In genomic region chr3:132641837-132642538, GRCh38 we compare ENCODE assay signal across 8 cellular contexts. TPM values are rescaled to one million over a fixed set of nuclear protein-coding genes. Genes with fewer than 3 reads are reported as not detected.
DNase-seq lines count a peak whose midpoint lies in the region; ATAC-seq and TF ChIP-seq lines count a peak whose summit lies in the region.

No MANE protein-coding gene starts in this region.

- DNase-seq in CD4-positive, alpha-beta memory T cell: peak in 4 of 5 donors; percentile 21 to 41 (median 35)
- DNase-seq in HCEC 1CT (peak; percentile 65), NCI-H526 treated with DMSO at 0.1 percent for 48 hours (lab: John Stamatoyannopoulos, UW) (peak; percentile 54), MCF 10A (ENCODE audit: unreplicated experiment) (peak; percentile 58), kidney epithelial cell (ENCODE audit: low read depth) (no peak), vagina (ENCODE audit: extremely low spot score in 2 of 2) (no peak)

- TF ChIP-seq POLR2A in vagina (IDR thresholded peaks at IDR 0.05): no peak

- H3K27ac Mint-ChIP-seq in CD4-positive, alpha-beta memory T cell: no peak overlapping the region
- no peak overlapping the region for H3K27ac Mint-ChIP-seq in MCF 10A (ENCODE audit: low read depth, unreplicated experiment)

- no peaks in the 10 kb centered on the region for H3K4me1 ChIP-seq in CD4-positive, alpha-beta memory T cell (ENCODE audit: insufficient read depth, low read length)
- H3K4me1 ChIP-seq in vagina: peaks cover 5% of the 10 kb centered on the region

- H3K4me1 Mint-ChIP-seq in CD4-positive, alpha-beta memory T cell: peaks cover 0 to 2% (median 0%) of the 10 kb centered on the region in 4 donors
- H3K4me1 Mint-ChIP-seq in MCF 10A (ENCODE audit: insufficient read depth, unreplicated experiment): peaks cover 11% of the 10 kb centered on the region

- H3K9me3 Mint-ChIP-seq in CD4-positive, alpha-beta memory T cell: no peaks in the 10 kb centered on the region
- H3K9me3 Mint-ChIP-seq in MCF 10A (ENCODE audit: unreplicated experiment): no peaks in the 10 kb centered on the region

- TF ChIP-seq CTCF in MCF 10A (IDR thresholded peaks at IDR 0.05; ENCODE audit: unreplicated experiment): peak; percentile 54
- TF ChIP-seq CTCF in kidney epithelial cell (IDR thresholded peaks at IDR 0.05; ENCODE audit: insufficient read depth, low read length, poor library complexity, severe bottlenecking): peak; percentile 49
- TF ChIP-seq CTCF in vagina (IDR thresholded peaks at IDR 0.05): peak; percentile 73 to 78 (median 74)

- H3K4me3 Mint-ChIP-seq in CD4-positive, alpha-beta memory T cell: no peak overlapping the region
- H3K4me3 Mint-ChIP-seq in MCF 10A (ENCODE audit: unreplicated experiment): no peak overlapping the region

- H3K27me3 Mint-ChIP-seq in CD4-positive, alpha-beta memory T cell: no peaks in the 10 kb centered on the region
- H3K27me3 Mint-ChIP-seq in MCF 10A (ENCODE audit: insufficient read depth, unreplicated experiment): no peaks in the 10 kb centered on the region

- intact Hi-C loops in CD4-positive, alpha-beta memory T cell (cut with micrococcal nuclease): loop anchor here (1.0 kb wide), 2 partner anchors 106 to 290 kb away; no protein-coding TSS in a partner anchor
- intact Hi-C loops in MCF 10A (cut with micrococcal nuclease): loop anchor here (1.0 to 5.0 kb wide), 3 partner anchors 106 to 289 kb away; partner anchors contain the start of gene DNAJC13
- intact Hi-C loops in vagina (cut with DNase I): loop anchor here (5.0 kb wide), 1 partner anchor 105 kb away; no protein-coding TSS in a partner anchor

- no peak for ATAC-seq in GM18909 (IDR thresholded peaks at IDR 0.05; ENCODE audit: poor library complexity, unreplicated experiment)
- no peak for ATAC-seq in HG03571 (IDR thresholded peaks at IDR 0.05; ENCODE audit: unreplicated experiment)

- no TSS peak for BruUV-seq in MCF 10A (replicated peaks; lab: Mats Ljungman, UMichigan)

- H3K27ac ChIP-seq in CD4-positive, alpha-beta memory T cell (ENCODE audit: low read depth, low read length): no peak overlapping the region
- H3K27ac ChIP-seq in vagina: no peak overlapping the region

- peaks cover 13% of the 10 kb centered on the region for H3K36me3 ChIP-seq in CD4-positive, alpha-beta memory T cell (ENCODE audit: insufficient read depth, low read length)
- H3K36me3 ChIP-seq in kidney epithelial cell (ENCODE audit: control insufficient read depth, insufficient read depth, low read length): no peaks in the 10 kb centered on the region
- H3K36me3 ChIP-seq in vagina: peaks cover 0 to 6% of the 10 kb centered on the region in 2 donors

- H3K27me3 ChIP-seq in CD4-positive, alpha-beta memory T cell (ENCODE audit: insufficient read depth, low read length): no peaks in the 10 kb centered on the region
- H3K27me3 ChIP-seq in kidney epithelial cell (ENCODE audit: control insufficient read depth, insufficient read depth, low read length) (no peaks in the 10 kb centered on the region), vagina (no peaks in the 10 kb centered on the region)

- CTCF ChIA-PET in CD4-positive, alpha-beta memory T cell (lab: Charles Lee; ENCODE audit: partially characterized antibody): interaction anchor here (0.8 to 6.4 kb wide), 12 partner anchors 13 to 291 kb away, joined by 3 to 90 read pairs (median 4); no protein-coding TSS in a partner anchor
- CTCF ChIA-PET in MCF 10A (lab: Yijun Ruan, JAX): interaction anchor here (0.6 to 6.8 kb wide), 30 partner anchors 8 to 1004 kb away, joined by 3 to 284 read pairs (median 6); partner anchors contain the start of genes ACAD11 and UBA5

- peaks cover 13 to 32% of the 10 kb centered on the region in 2 donors for H3K36me3 Mint-ChIP-seq in CD4-positive, alpha-beta memory T cell
- H3K36me3 Mint-ChIP-seq in MCF 10A (ENCODE audit: insufficient read depth, unreplicated experiment): peaks cover 14% of the 10 kb centered on the region

- no peaks in the 10 kb centered on the region for H3K9me3 ChIP-seq in CD4-positive, alpha-beta memory T cell (ENCODE audit: control insufficient read depth in 1 of 2, low read length in 2 of 2)
- H3K9me3 ChIP-seq in vagina: no peaks in the 10 kb centered on the region

- POLR2A ChIA-PET in CD4-positive, alpha-beta memory T cell (lab: Charles Lee; ENCODE audit: partially characterized antibody): no interaction called here
- POLR2A ChIA-PET in MCF 10A (lab: Yijun Ruan, JAX): interaction anchor here (0.7 to 2.3 kb wide), 5 partner anchors 17 to 108 kb away, joined by 3 to 9 read pairs (median 3); partner anchors contain the start of gene ACAD11

- no peak overlapping the region for H3K4me3 ChIP-seq in CD4-positive, alpha-beta memory T cell (ENCODE audit: low read length in 2 of 2)
- H3K4me3 ChIP-seq in kidney epithelial cell (ENCODE audit: low read depth, low read length) (no peak overlapping the region), vagina (no peak overlapping the region)

RNA-seq across cellular contexts. Expression of gene ACAD11, which starts 17.6 kb away (rescaled TPM):
- 10 to 100 TPM; 21.6 to 26.9 TPM for total RNA-seq in CD4-positive, alpha-beta memory T cell
- polyA plus RNA-seq in CD4-positive, alpha-beta memory T cell: 1 to 10 TPM; 1.7 to 4.6 TPM
- total RNA-seq in MCF 10A (2022) (30.9 and 31.9 TPM in 2 replicates), kidney epithelial cell (15.2 and 24.7 TPM in 2 replicates), vagina (26.5 TPM)

RNA-seq across cellular contexts. Expression of gene UBA5, which starts 18.1 kb away (rescaled TPM):
- total RNA-seq in CD4-positive, alpha-beta memory T cell: 10 to 100 TPM; 33.0 to 33.7 TPM
- 10 to 100 TPM; 33.1 to 44.5 TPM for polyA plus RNA-seq in CD4-positive, alpha-beta memory T cell
- total RNA-seq in MCF 10A (2022) (47.7 and 50.0 TPM in 2 replicates), kidney epithelial cell (20.6 and 37.3 TPM in 2 replicates), vagina (26.5 TPM)

RNA-seq across cellular contexts. Expression of gene ACKR4, which starts 44.9 kb away (rescaled TPM):
- total RNA-seq in CD4-positive, alpha-beta memory T cell: under 1 TPM in 1 of 2 experiments, not detected in 1; 0.17 TPM
- polyA plus RNA-seq in CD4-positive, alpha-beta memory T cell: under 1 TPM in 1 of 2 donors, not detected in 1; 0.22 TPM
- total RNA-seq in MCF 10A (2022) (not detected in 2 replicates), kidney epithelial cell (not detected in 2 replicates), vagina (not detected)

Comparison
In these comparisons a context has a peak if more than half of its experiments do, and no peak if none do; other contexts are left out.
1. DNase-seq: peak in CD4-positive, alpha-beta memory T cell (4 of 5), HCEC 1CT (single experiment), NCI-H526 treated with DMSO at 0.1 percent for 48 hours (single experiment) and MCF 10A (single experiment); none in kidney epithelial cell (single experiment) and vagina (0 of 2).
2. Peak in every context shown above with its lines, with median percentiles within 50 percentile points of each other: CTCF ChIP-seq.